Comparison of ENCODE assay signal across 15 cellular contexts in the genomic region with DNA sequence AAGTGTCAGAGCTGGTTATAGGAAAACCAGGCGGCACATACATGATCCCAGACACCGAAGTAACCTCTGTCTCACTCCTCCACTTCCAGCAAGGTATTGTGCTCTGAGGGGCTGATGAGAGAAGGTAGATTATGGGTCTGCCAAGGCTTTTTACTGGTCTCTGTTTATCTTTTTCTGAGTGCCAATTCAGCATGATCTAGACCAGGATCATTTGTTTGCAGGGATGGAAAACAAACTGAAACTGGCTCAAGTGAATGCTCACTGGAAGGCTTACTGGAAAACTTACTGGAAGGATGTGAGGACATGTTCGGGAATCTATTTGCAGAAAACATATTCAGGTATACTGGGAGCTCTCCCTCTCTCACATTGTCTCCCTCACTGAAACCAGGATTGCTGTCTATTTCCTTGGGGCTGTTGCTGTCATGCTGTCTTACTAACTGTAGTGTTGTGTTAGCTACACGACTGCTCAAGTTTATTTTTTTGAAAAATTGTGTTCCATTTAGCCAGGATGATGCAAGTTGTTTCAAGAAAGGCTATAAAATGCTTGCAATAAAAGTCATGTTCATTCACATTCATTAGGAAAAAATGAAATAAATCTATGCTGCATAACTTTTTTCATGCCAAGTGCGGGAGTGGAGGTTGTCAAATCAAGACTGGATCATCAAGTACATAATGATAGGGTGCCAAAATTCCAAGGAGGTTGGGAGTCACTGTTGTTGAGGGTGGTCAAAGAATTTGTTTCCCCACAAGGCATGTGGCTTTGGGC. TPM values are rescaled to one million over a fixed set of nuclear protein-coding genes. Genes with fewer than 3 reads are reported as not detected.
A peak's percentile ranks its signal among the peaks of the same experiment; 100 is the strongest.
DNase-seq lines count a peak whose midpoint lies in the region; ATAC-seq and TF ChIP-seq lines count a peak whose summit lies in the region.
"Had no signal": no experiment of that assay in that cellular context is flagged by ENCODE, and none has a peak within 500 bp of the region (broad histone marks: within the 10 kb centered on the region; RNA-seq: fewer than 3 reads in every experiment).

No MANE protein-coding gene starts in this region.

- no peaks in the 10 kb centered on the region for H3K4me1 ChIP-seq in psoas muscle

- peaks cover 0 to 2% (median 0%) of the 10 kb centered on the region in 3 donors for H3K27me3 ChIP-seq in psoas muscle (ENCODE audit: insufficient read depth in 3 of 3, low read length in 2 of 3)
- H3K27me3 ChIP-seq: brain microvascular endothelial cell, tibial nerve had no signal

- peak overlapping the region; percentile 8 for H3K4me3 ChIP-seq in fibroblast of the aortic adventitia (ENCODE audit: low read depth, low read length)
- H3K4me3 ChIP-seq in skin epidermis = no peak overlapping the region
- H3K4me3 ChIP-seq in psoas muscle = no peak overlapping the region
- H3K4me3 ChIP-seq: GM12878 had no signal

- 73 to 82% (median 77%) methylated on average over 5 of the region's 5 CpGs for WGBS in psoas muscle, 3 donors

- POLR2A ChIA-PET in RWPE1 (lab: Yijun Ruan, JAX; ENCODE audit: low non-redundant PET) = interaction anchor here (1.4 kb wide), 1 partner anchor 84 kb away, joined by 4 read pairs; a partner anchor contains a TSS

- no peak for TF ChIP-seq CTCF in RWPE1 (conservative IDR thresholded peaks at IDR 0.05; ENCODE audit: low read depth)
- no peak for TF ChIP-seq CTCF in fibroblast of the aortic adventitia (IDR thresholded peaks at IDR 0.05; ENCODE audit: insufficient read depth, low read length)
- TF ChIP-seq CTCF in psoas muscle (IDR thresholded peaks at IDR 0.05) = no peak

- H3K9me3 ChIP-seq in psoas muscle = no peaks in the 10 kb centered on the region
- H3K9me3 ChIP-seq: tibial nerve had no signal

- H3K27ac ChIP-seq in RWPE1 (peak overlapping the region; percentile 96), skin epidermis (peak overlapping the region in 12 of 21 experiments; percentile 8 to 66 (median 42)), psoas muscle (no peak overlapping the region)
- H3K27ac ChIP-seq: brain microvascular endothelial cell had no signal

- no peak for ATAC-seq in psoas muscle
- no peak for ATAC-seq in GM21528 (IDR thresholded peaks at IDR 0.05; ENCODE audit: low FRiP score, unreplicated experiment)

- H3K36me3 ChIP-seq in psoas muscle (ENCODE audit: insufficient read depth in 1 of 2, low read depth in 1 of 2) = no peaks in the 10 kb centered on the region
- H3K36me3 ChIP-seq: brain microvascular endothelial cell, tibial nerve had no signal

- CTCF ChIA-PET in RWPE1 (lab: Yijun Ruan, JAX) = interaction anchor here (0.7 kb wide), 1 partner anchor 36 kb away, joined by 3 read pairs; no protein-coding TSS in a partner anchor

- DNase-seq in GM04503 (ENCODE audit: low read depth) = peak; percentile 88
- peak; percentile 78 for DNase-seq in RWPE1 (ENCODE audit: low spot score)
- DNase-seq in fibroblast of the aortic adventitia (ENCODE audit: low read depth) = peak; percentile 90
- no peak for DNase-seq in psoas muscle
- DNase-seq in OCI-M1 (lab: John Stamatoyannopoulos, UW) = no peak
- DNase-seq in 8988T = no peak
- DNase-seq: brain microvascular endothelial cell, left cardiac atrium, NCI-H1930, occipital lobe, Right ventricle myocardium superior had no signal

- intact Hi-C loops in psoas muscle (cut with DNase I) = no loop called here

RNA-seq across cellular contexts. Expression of a gene that starts 37.0 kb away (rescaled TPM):
- 0.09 and 0.65 TPM in 2 replicates for total RNA-seq in fibroblast of the aortic adventitia (ENCODE audit: low replicate concordance)
- total RNA-seq in psoas muscle = 100 to 1,000 TPM in 1 of 4 donors, 10 to 100 TPM in 3; 40.9 to 213 (median 73.2) TPM
- 10 to 100 TPM in 1 of 3 donors, 1 to 10 TPM in 2; 5.1 to 22.9 (median 8.2) TPM for polyA plus RNA-seq in psoas muscle
- total RNA-seq: GM12878 had no signal

Comparison
In these comparisons a context has a peak if more than half of its experiments do, and no peak if none do; other contexts are left out.
1. DNase-seq: peak in GM04503 (single experiment), RWPE1 (single experiment) and fibroblast of the aortic adventitia (single experiment); none in psoas muscle (0 of 2), OCI-M1 (single experiment) and 8988T (single experiment).
2. RNA of a gene that starts 37.0 kb away (total RNA-seq): 40.9 to 213 TPM in psoas muscle; 0.09 to 0.65 TPM in fibroblast of the aortic adventitia; every median in the first group is over 10 times any median in the second.